In genomic region chr2:226031078-226031937, GRCh38 we compare ENCODE assay signal across 7 cellular contexts.
A peak's percentile ranks its signal among the peaks of the same experiment; 100 is the strongest.
DNase-seq lines count a peak whose midpoint lies in the region; ATAC-seq and TF ChIP-seq lines count a peak whose summit lies in the region.

No MANE protein-coding gene starts in this region.

- H4K20me1 ChIP-seq in mammary epithelial cell (ENCODE audit: insufficient read depth, low read length): no peaks in the 10 kb centered on the region

- no peaks in the 10 kb centered on the region for H3K79me2 ChIP-seq in mammary epithelial cell (ENCODE audit: insufficient read depth, low read length)

- in situ Hi-C loops in mammary epithelial cell (cut with MboI; ENCODE audit: low sequenced_read_pairs in 2 of 2): no loop called here

- WGBS in HUES64: 3% methylated on average over 33 of the region's 33 CpGs
- 3% methylated on average over 14 of the region's 33 CpGs for WGBS in mammary epithelial cell (ENCODE audit: low coverage, missing lambda C conversion rate)

- peak overlapping the region; percentile 99 for H3K4me2 ChIP-seq in mammary epithelial cell (ENCODE audit: insufficient read depth, low read depth, low read length)

- no peak for TF ChIP-seq CTCF in mammary epithelial cell (conservative IDR thresholded peaks at IDR 0.05 in 1 of 2, IDR thresholded peaks at IDR 0.05 in 1 of 2; ENCODE audit: extremely low read depth in 1 of 2, insufficient read depth in 1 of 2, low read depth in 1 of 2, low read length in 2 of 2)

- DNase-seq in RPMI7951 (ENCODE audit: low read depth) (peak; percentile 83), mammary epithelial cell (peak; percentile 42), inferior parietal cortex (ENCODE audit: extremely low spot score) (peak; percentile 58)

- CTCF ChIA-PET in mammary epithelial cell (lab: Charles Lee; ENCODE audit: low non-redundant PET): no interaction called here

- peak; percentile 71 for ATAC-seq in GM18498 (IDR thresholded peaks at IDR 0.05; ENCODE audit: unreplicated experiment)
- ATAC-seq in GM18520 (IDR thresholded peaks at IDR 0.05; ENCODE audit: unreplicated experiment): no peak

- dilution Hi-C loops in mammary epithelial cell (cut with HindIII; ENCODE audit: low sequenced_read_pairs): no loop called here

- H3K27me3 ChIP-seq in HUES64 (ENCODE audit: insufficient read depth, low read length): no peaks in the 10 kb centered on the region
- no peaks in the 10 kb centered on the region for H3K27me3 ChIP-seq in mammary epithelial cell (ENCODE audit: insufficient read depth, low read length)
- H3K27me3 ChIP-seq in skeletal muscle tissue (ENCODE audit: control insufficient read depth in 3 of 3, insufficient read depth in 3 of 3, low read length in 3 of 3): no peaks in the 10 kb centered on the region

- H3K36me3 ChIP-seq in HUES64 (ENCODE audit: insufficient read depth, low read length): no peaks in the 10 kb centered on the region
- no peaks in the 10 kb centered on the region for H3K36me3 ChIP-seq in mammary epithelial cell (ENCODE audit: insufficient read depth, low read length)
- no peaks in the 10 kb centered on the region for H3K36me3 ChIP-seq in skeletal muscle tissue (ENCODE audit: control insufficient read depth in 3 of 3, insufficient read depth in 3 of 3, low read length in 3 of 3)

- peaks cover 26% of the 10 kb centered on the region for H3K4me1 ChIP-seq in HUES64 (ENCODE audit: insufficient read depth, low read length)
- peaks cover 22% of the 10 kb centered on the region for H3K4me1 ChIP-seq in mammary epithelial cell (ENCODE audit: insufficient read depth, low read length)
- H3K4me1 ChIP-seq in skeletal muscle tissue (ENCODE audit: control insufficient read depth in 3 of 3, insufficient read depth in 3 of 3, low read length in 3 of 3): peaks cover 5 to 15% (median 8%) of the 10 kb centered on the region in 3 donors

- intact Hi-C loops in mammary epithelial cell (cut with micrococcal nuclease): loop anchor here (2.0 kb wide), 1 partner anchor 87 kb away; no protein-coding TSS in a partner anchor

- H3K4me3 ChIP-seq in HUES64 (ENCODE audit: low read length) (peak overlapping the region; percentile 69), mammary epithelial cell (replicated peaks in 1 of 3; ENCODE audit: insufficient read depth in 1 of 3, low read depth in 2 of 3, low read length in 3 of 3) (peak overlapping the region; percentile 37 to 63 (median 47)), skeletal muscle tissue (ENCODE audit: low read length in 3 of 3) (peak overlapping the region; percentile 83 to 90 (median 85))

- no peaks in the 10 kb centered on the region for H3K9me3 ChIP-seq in HUES64 (ENCODE audit: insufficient read depth, low read depth, low read length)
- no peaks in the 10 kb centered on the region for H3K9me3 ChIP-seq in mammary epithelial cell (replicated peaks; ENCODE audit: insufficient read depth, low read length)
- H3K9me3 ChIP-seq in skeletal muscle tissue (ENCODE audit: control insufficient read depth in 3 of 3, low read length in 3 of 3): no peaks in the 10 kb centered on the region

- H3K9ac ChIP-seq in HUES64 (ENCODE audit: low read depth, low read length) (peak overlapping the region; percentile 95), mammary epithelial cell (ENCODE audit: insufficient read depth, low read length) (peak overlapping the region; percentile 48), skeletal muscle tissue (ENCODE audit: low read depth in 1 of 3, low read length in 3 of 3) (peak overlapping the region; percentile 60 to 88 (median 86))

- no TSS peak for BruUV-seq in mammary epithelial cell (replicated peaks; lab: Mats Ljungman, UMichigan)

- peak overlapping the region; percentile 93 for H2AFZ ChIP-seq in mammary epithelial cell (ENCODE audit: low read depth, low read length)

- H3K27ac ChIP-seq in HUES64 (ENCODE audit: low read depth, low read length) (peak overlapping the region; percentile 94), mammary epithelial cell (ENCODE audit: insufficient read depth, low read depth, low read length) (peak overlapping the region; percentile 67), skeletal muscle tissue (ENCODE audit: low read depth, low read length) (peak overlapping the region; percentile 42)

Comparison
In these comparisons a context has a peak if more than half of its experiments do, and no peak if none do; other contexts are left out.
1. H3K27ac ChIP-seq: peak in every context shown above with its lines; median percentile 94 in HUES64; 67 in mammary epithelial cell; 42 in skeletal muscle tissue.